ENCODE assay signal across 13 cellular contexts in the genomic region with DNA sequence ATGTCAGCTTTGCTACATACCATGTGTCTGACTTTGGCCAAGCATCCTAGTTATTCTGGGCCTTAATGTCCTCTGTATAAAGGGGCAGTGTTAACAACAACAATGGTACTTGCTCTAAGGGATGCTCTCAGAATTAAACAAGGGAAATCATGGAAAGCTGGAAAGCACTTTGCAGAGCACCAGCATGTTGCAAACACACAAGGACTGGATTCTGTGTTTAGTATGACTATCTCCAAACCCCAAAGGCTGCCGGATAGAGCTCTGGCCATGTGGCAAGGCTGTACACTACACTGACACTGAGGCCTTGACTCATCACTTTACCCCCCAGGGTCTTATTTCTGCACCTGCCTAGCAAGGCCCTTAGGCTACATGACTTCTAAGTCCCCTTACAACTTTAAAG.
"Had no signal": no experiment of that assay in that cellular context is flagged by ENCODE, and none has a peak within 500 bp of the region (broad histone marks: within the 10 kb centered on the region; RNA-seq: fewer than 3 reads in every experiment).

No MANE protein-coding gene starts in this region.

- H3K9me3 ChIP-seq: breast epithelium, gastroesophageal sphincter, right lobe of liver, spleen had no signal

- H3K27me3 ChIP-seq: breast epithelium, gastroesophageal sphincter, right lobe of liver, spleen had no signal

- H3K36me3 ChIP-seq: breast epithelium, right lobe of liver, spleen had no signal

- H3K4me1 ChIP-seq: breast epithelium, right lobe of liver, spleen had no signal

- H3K27ac ChIP-seq: breast epithelium, gastroesophageal sphincter, right lobe of liver, spleen had no signal

- H3K4me3 ChIP-seq: breast epithelium, gastroesophageal sphincter, right lobe of liver, spleen had no signal

- ATAC-seq: gastroesophageal sphincter, left lobe of liver, right lobe of liver, T-cell had no signal

- DNase-seq: activated CD4-positive, CD25-positive, alpha-beta regulatory T cell treated with anti-CD3 and anti-CD28 coated beads, Interleukin-2, amount 50 U/mL, for 72 hours; activated naive CD4-positive, alpha-beta T cell treated with Interleukin-2 at 50 U/mL for 16 hours; aorta; dermis blood vessel endothelial cell; islet precursor cell; mammary epithelial cell; right lobe of liver; spleen; T-cell; T-helper 9 cell had no signal
